Comparison of ENCODE assay signal across 8 cellular contexts in genomic region chr5:112930082-112930344, GRCh38. TPM values are rescaled to one million over a fixed set of nuclear protein-coding genes. Genes with fewer than 3 reads are reported as not detected.
DNase-seq lines count a peak whose midpoint lies in the region; ATAC-seq and TF ChIP-seq lines count a peak whose summit lies in the region.

No MANE protein-coding gene starts in this region.

- H3K4me1 ChIP-seq in OCI-LY7 (ENCODE audit: insufficient read depth, low read length, poor library complexity, severe bottlenecking) (peaks cover 70% of the 10 kb centered on the region), psoas muscle (peaks cover 11% of the 10 kb centered on the region), adrenal gland (replicated peaks in 1 of 2) (peaks cover 0 to 10% of the 10 kb centered on the region in 2 donors)

- peaks cover 6% of the 10 kb centered on the region for H3K9me3 Mint-ChIP-seq in activated naive CD4-positive, alpha-beta T cell treated with anti-CD3 and anti-CD28 coated beads, Interleukin-2, amount 10 ng/mL, durations not matched to agents 7 days and 5 days

- peaks cover 8% of the 10 kb centered on the region for H3K36me3 Mint-ChIP-seq in activated naive CD4-positive, alpha-beta T cell treated with anti-CD3 and anti-CD28 coated beads, Interleukin-2, amount 10 ng/mL, durations not matched to agents 7 days and 5 days

- peaks cover 6% of the 10 kb centered on the region; the same call in 1 of the 2 replicates for H3K9me3 ChIP-seq in OCI-LY7 (ENCODE audit: low read length)
- H3K9me3 ChIP-seq in psoas muscle = no peaks in the 10 kb centered on the region
- H3K9me3 ChIP-seq in adrenal gland (replicated peaks in 1 of 3) = no peaks in the 10 kb centered on the region

- peak overlapping the region; percentile 65; the same call in 1 of the 2 replicates for H2AFZ ChIP-seq in OCI-LY7 (ENCODE audit: low read length)

- H3K27ac ChIP-seq in OCI-LY7 (ENCODE audit: low read depth, low read length, poor library complexity, severe bottlenecking) (peak overlapping the region; percentile 98), psoas muscle (peak overlapping the region; percentile 32), adrenal gland (no peak overlapping the region)

- WGBS in psoas muscle, 3 donors = 77% methylated on average over 1 of the region's 1 CpG; no CpG with 5 or more reads in 2 of the 3 donors
- 50 to 100% (median 90%) methylated on average over 1 of the region's 1 CpG for WGBS in adrenal gland, 4 donors

- H3K27me3 Mint-ChIP-seq in activated naive CD4-positive, alpha-beta T cell treated with anti-CD3 and anti-CD28 coated beads, Interleukin-2, amount 10 ng/mL, durations not matched to agents 7 days and 5 days = no peaks in the 10 kb centered on the region

- TF ChIP-seq POLR2A in erythroblast (IDR thresholded peaks at IDR 0.05; ENCODE audit: low read length) (no peak), adrenal gland (IDR thresholded peaks at IDR 0.05) (no peak)

- H3K9me2 ChIP-seq in OCI-LY7 (ENCODE audit: insufficient read depth, low read length) = no peaks in the 10 kb centered on the region

- ATAC-seq in HG02973 (IDR thresholded peaks at IDR 0.05; ENCODE audit: unreplicated experiment) (peak; percentile 32), psoas muscle (no peak)

- no TSS peak for BruUV-seq in OCI-LY7 (replicated peaks; lab: Mats Ljungman, UMichigan)

- intact Hi-C loops in OCI-LY7 (cut with micrococcal nuclease; ENCODE audit: unreplicated experiment) (no loop called here), psoas muscle (cut with DNase I) (no loop called here), adrenal gland (cut with DNase I) (no loop called here)

- peak overlapping the region; percentile 63 for H3K4me3 ChIP-seq in OCI-LY7 (ENCODE audit: low read depth, low read length, poor library complexity, severe bottlenecking)
- H3K4me3 ChIP-seq in psoas muscle = no peak overlapping the region
- H3K4me3 ChIP-seq in adrenal gland = no peak overlapping the region

- peaks cover 4% of the 10 kb centered on the region; the same call in 1 of the 2 replicates for H3K79me2 ChIP-seq in OCI-LY7 (ENCODE audit: insufficient read depth, low read depth, low read length)

- H3K4me2 ChIP-seq in OCI-LY7 (ENCODE audit: low read length) = peak overlapping the region; percentile 87

- DNase-seq in activated naive CD4-positive, alpha-beta T cell treated with anti-CD3 and anti-CD28 coated beads, Interleukin-2, amount 10 ng/mL, durations not matched to agents 7 days and 5 days = peak; percentile 53
- DNase-seq in activated naive CD4-positive, alpha-beta T cell (lab: John Stamatoyannopoulos, UW) = no peak
- DNase-seq in OCI-LY7 (ENCODE audit: low spot score) = peak; percentile 89
- DNase-seq in psoas muscle = no peak
- DNase-seq in erythroblast (lab: John Stamatoyannopoulos, UW) = no peak
- DNase-seq in adrenal gland = no peak
- DNase-seq in cerebellar cortex (ENCODE audit: low spot score) = no peak

- H3K27ac Mint-ChIP-seq in activated naive CD4-positive, alpha-beta T cell treated with anti-CD3 and anti-CD28 coated beads, Interleukin-2, amount 10 ng/mL, durations not matched to agents 7 days and 5 days = peak overlapping the region; percentile 95

- POLR2A ChIA-PET in OCI-LY7 (lab: Charles Lee) = interaction anchor here (0.7 to 1.3 kb wide), 5 partner anchors 10 to 637 kb away, joined by 3 to 6 read pairs (median 3); partner anchors contain the start of gene DCP2

- H3K4me3 Mint-ChIP-seq in activated naive CD4-positive, alpha-beta T cell treated with anti-CD3 and anti-CD28 coated beads, Interleukin-2, amount 10 ng/mL, durations not matched to agents 7 days and 5 days = peak overlapping the region; percentile 64

- CTCF ChIA-PET in activated naive CD4-positive, alpha-beta T cell treated with anti-CD3 and anti-CD28 coated beads, Interleukin-2, amount 10 ng/mL, durations not matched to agents 7 days and 5 days (lab: Charles Lee) = interaction anchor here (0.6 to 1.3 kb wide), 2 partner anchors 9 to 33 kb away, joined by 5 to 6 read pairs; no protein-coding TSS in a partner anchor
- CTCF ChIA-PET in OCI-LY7 (lab: Charles Lee; ENCODE audit: unreplicated experiment) = no interaction called here

- no peaks in the 10 kb centered on the region for H4K20me1 ChIP-seq in OCI-LY7 (ENCODE audit: insufficient read depth, low read length)

- H3K27me3 ChIP-seq in psoas muscle (ENCODE audit: insufficient read depth in 3 of 3, low read length in 2 of 3) (no peaks in the 10 kb centered on the region), adrenal gland (no peaks in the 10 kb centered on the region)

- TF ChIP-seq CTCF in OCI-LY7 (conservative IDR thresholded peaks at IDR 0.05; ENCODE audit: low read length) (no peak), psoas muscle (IDR thresholded peaks at IDR 0.05) (no peak), adrenal gland (IDR thresholded peaks at IDR 0.05) (no peak)

- H3K36me3 ChIP-seq in OCI-LY7 (ENCODE audit: insufficient read depth, low read length) = no peaks in the 10 kb centered on the region
- H3K36me3 ChIP-seq in psoas muscle (ENCODE audit: insufficient read depth in 1 of 2, low read depth in 1 of 2) = no peaks in the 10 kb centered on the region
- H3K36me3 ChIP-seq in adrenal gland (replicated peaks in 1 of 2) = no peaks in the 10 kb centered on the region

- peaks cover 63% of the 10 kb centered on the region for H3K4me1 Mint-ChIP-seq in activated naive CD4-positive, alpha-beta T cell treated with anti-CD3 and anti-CD28 coated beads, Interleukin-2, amount 10 ng/mL, durations not matched to agents 7 days and 5 days

RNA-seq across cellular contexts. Expression of gene REEP5, which starts 8.0 kb away (rescaled TPM):
- total RNA-seq in OCI-LY7 (2014; rRNA removed; shearing (Covaris generic)) = 20.9 and 25.5 TPM in 2 replicates
- 29.5 and 32.0 TPM in 2 replicates for total RNA-seq in OCI-LY7 (2022)
- total RNA-seq in psoas muscle = 10 to 100 TPM; 66.1 to 83.6 (median 80.2) TPM
- 10 to 100 TPM; 35.5 to 76.7 (median 46.7) TPM for polyA plus RNA-seq in psoas muscle
- 100 to 1,000 TPM in 7 of 8 donors, 10 to 100 TPM in 1; 84.6 to 198 (median 173) TPM for total RNA-seq in adrenal gland
- 100 to 1,000 TPM in 2 of 3 donors, 10 to 100 TPM in 1; 73.8 to 187 (median 107) TPM for polyA plus RNA-seq in adrenal gland

RNA-seq across cellular contexts. Expression of gene DCP2, which starts 46.6 kb away (rescaled TPM):
- 69.3 and 81.3 TPM in 2 replicates for total RNA-seq in OCI-LY7 (2014; rRNA removed; shearing (Covaris generic))
- total RNA-seq in OCI-LY7 (2022) (139 and 158 TPM in 2 replicates), psoas muscle (10 to 100 TPM; 20.2 to 41.7 (median 29.9) TPM), adrenal gland (10 to 100 TPM; 17.5 to 50.4 (median 44.3) TPM)
- polyA plus RNA-seq in psoas muscle (1 to 10 TPM; 4.0 to 8.7 (median 5.1) TPM), adrenal gland (1 to 10 TPM; 7.0 to 9.9 (median 7.2) TPM)

Comparison
In these comparisons a context has a peak if more than half of its experiments do, and no peak if none do; other contexts are left out.
1. DNase-seq: peak in activated naive CD4-positive, alpha-beta T cell treated with anti-CD3 and anti-CD28 coated beads, Interleukin-2, amount 10 ng/mL, durations not matched to agents 7 days and 5 days (single experiment) and OCI-LY7 (single experiment); none in activated naive CD4-positive, alpha-beta T cell (0 of 4), psoas muscle (0 of 2), erythroblast (0 of 2), adrenal gland (0 of 7) and cerebellar cortex (single experiment).
2. H3K27ac ChIP-seq: peak in OCI-LY7 (single experiment) and psoas muscle (single experiment); none in adrenal gland (0 of 5).